Comparison of ENCODE assay signal across 24 cellular contexts in the genomic region with DNA sequence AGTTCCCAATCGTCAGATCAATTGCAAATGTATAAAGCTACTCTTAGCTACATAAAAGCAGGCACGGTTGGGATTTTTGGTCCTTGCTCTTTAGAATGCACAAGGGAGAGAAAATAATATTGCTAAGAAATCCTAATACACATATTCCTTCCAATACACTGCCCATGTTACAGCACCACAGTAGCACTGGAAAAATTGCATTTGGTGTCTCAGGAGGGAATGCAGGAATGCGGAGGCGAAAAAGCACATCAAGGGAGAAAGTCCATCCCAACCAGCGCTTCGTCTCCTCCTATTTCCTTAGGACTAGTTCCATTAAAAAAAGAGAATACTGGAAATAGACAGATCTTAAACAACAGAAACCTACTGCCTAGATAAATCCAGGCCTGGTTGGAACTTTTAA.
"Had no signal": no experiment of that assay in that cellular context is flagged by ENCODE, and none has a peak within 500 bp of the region (broad histone marks: within the 10 kb centered on the region; RNA-seq: fewer than 3 reads in every experiment).

No MANE protein-coding gene starts in this region.

- H2AFZ ChIP-seq: parathyroid adenoma had no signal

- H3K9me3 Mint-ChIP-seq: stimulated activated memory B cell treated with anti-CD40 and anti-IgM and Interleukin-4, amounts not matched to agents 10 μg/mL and 1 μg/mL and 100 μg/mL, for 72 hours; stimulated activated naive CD8-positive, alpha-beta T cell treated with anti-CD3 and anti-CD28 coated beads, Interleukin-15, Interleukin-2, amounts not matched to agents 100 ng/mL and 50 ng/mL, for 24 hours had no signal

- DNase-seq: dermis blood vessel endothelial cell; erythroblast; foreskin melanocyte; heart right ventricle; kidney; left cardiac atrium; left ventricle myocardium inferior; lower lobe of right lung; mesenchymal stem cell; naive thymus-derived CD4-positive, alpha-beta T cell; nephron progenitor cell; spleen; stimulated activated CD4-positive, alpha-beta T cell treated with anti-CD3 and anti-CD28 coated beads, Interleukin-15, amount 100 ng/mL, for 24 hours; stimulated activated CD4-positive, alpha-beta T cell treated with anti-CD3 and anti-CD28 coated beads, Interleukin-1b, Interleukin-23, amount 100 ng/mL, for 48 hours; stimulated activated CD4-positive, alpha-beta T cell treated with anti-CD3 and anti-CD28 coated beads, Interleukin-4, amount 100 ng/mL, for 24 hours; tibial artery; upper lobe of right lung had no signal

- H3K27me3 ChIP-seq: heart right ventricle, spleen, tibial artery, upper lobe of right lung, vagina had no signal

- H3K4me3 ChIP-seq: heart right ventricle, left ventricle myocardium inferior, lower lobe of right lung, spleen, tibial artery, upper lobe of right lung, vagina had no signal

- H3K36me3 ChIP-seq: heart right ventricle, left ventricle myocardium inferior, lower lobe of right lung, spleen, tibial artery, upper lobe of right lung, vagina had no signal

- H3K27me3 Mint-ChIP-seq: naive thymus-derived CD4-positive, alpha-beta T cell; stimulated activated memory B cell treated with anti-CD40 and anti-IgM and Interleukin-4, amounts not matched to agents 10 μg/mL and 1 μg/mL and 100 μg/mL, for 72 hours; stimulated activated naive CD8-positive, alpha-beta T cell treated with anti-CD3 and anti-CD28 coated beads, Interleukin-15, Interleukin-2, amounts not matched to agents 100 ng/mL and 50 ng/mL, for 24 hours had no signal

- ATAC-seq: heart right ventricle; left cardiac atrium; lower lobe of right lung; naive thymus-derived CD4-positive, alpha-beta T cell; sciatic nerve; stimulated activated memory B cell treated with anti-CD40 and anti-IgM and Interleukin-4, amounts not matched to agents 10 μg/mL and 1 μg/mL and 100 μg/mL, for 72 hours; upper lobe of right lung had no signal

- H3K9me3 ChIP-seq: heart right ventricle, left ventricle myocardium inferior, lower lobe of right lung, spleen, tibial artery, upper lobe of right lung, vagina had no signal

- H3K27ac ChIP-seq: heart right ventricle, left ventricle myocardium inferior, lower lobe of right lung, parathyroid adenoma, spleen, tibial artery, upper lobe of right lung, vagina had no signal

- H3K27ac Mint-ChIP-seq: nephron progenitor cell; stimulated activated memory B cell treated with anti-CD40 and anti-IgM and Interleukin-4, amounts not matched to agents 10 μg/mL and 1 μg/mL and 100 μg/mL, for 72 hours; stimulated activated naive CD8-positive, alpha-beta T cell treated with anti-CD3 and anti-CD28 coated beads, Interleukin-15, Interleukin-2, amounts not matched to agents 100 ng/mL and 50 ng/mL, for 24 hours had no signal

- H3K4me1 Mint-ChIP-seq: stimulated activated memory B cell treated with anti-CD40 and anti-IgM and Interleukin-4, amounts not matched to agents 10 μg/mL and 1 μg/mL and 100 μg/mL, for 72 hours had no signal

- FAIRE-seq: colon, endothelial cell of umbilical vein, kidney had no signal

- H3K36me3 Mint-ChIP-seq: stimulated activated memory B cell treated with anti-CD40 and anti-IgM and Interleukin-4, amounts not matched to agents 10 μg/mL and 1 μg/mL and 100 μg/mL, for 72 hours had no signal

- H3K4me1 ChIP-seq: lower lobe of right lung, parathyroid adenoma, spleen, upper lobe of right lung, vagina had no signal

- H3K4me3 Mint-ChIP-seq: naive thymus-derived CD4-positive, alpha-beta T cell; nephron progenitor cell; stimulated activated memory B cell treated with anti-CD40 and anti-IgM and Interleukin-4, amounts not matched to agents 10 μg/mL and 1 μg/mL and 100 μg/mL, for 72 hours; stimulated activated naive CD8-positive, alpha-beta T cell treated with anti-CD3 and anti-CD28 coated beads, Interleukin-15, Interleukin-2, amounts not matched to agents 100 ng/mL and 50 ng/mL, for 24 hours had no signal

- H3K9ac ChIP-seq: parathyroid adenoma had no signal
